8 cellular contexts compared by ENCODE assay signal in the genomic region with DNA sequence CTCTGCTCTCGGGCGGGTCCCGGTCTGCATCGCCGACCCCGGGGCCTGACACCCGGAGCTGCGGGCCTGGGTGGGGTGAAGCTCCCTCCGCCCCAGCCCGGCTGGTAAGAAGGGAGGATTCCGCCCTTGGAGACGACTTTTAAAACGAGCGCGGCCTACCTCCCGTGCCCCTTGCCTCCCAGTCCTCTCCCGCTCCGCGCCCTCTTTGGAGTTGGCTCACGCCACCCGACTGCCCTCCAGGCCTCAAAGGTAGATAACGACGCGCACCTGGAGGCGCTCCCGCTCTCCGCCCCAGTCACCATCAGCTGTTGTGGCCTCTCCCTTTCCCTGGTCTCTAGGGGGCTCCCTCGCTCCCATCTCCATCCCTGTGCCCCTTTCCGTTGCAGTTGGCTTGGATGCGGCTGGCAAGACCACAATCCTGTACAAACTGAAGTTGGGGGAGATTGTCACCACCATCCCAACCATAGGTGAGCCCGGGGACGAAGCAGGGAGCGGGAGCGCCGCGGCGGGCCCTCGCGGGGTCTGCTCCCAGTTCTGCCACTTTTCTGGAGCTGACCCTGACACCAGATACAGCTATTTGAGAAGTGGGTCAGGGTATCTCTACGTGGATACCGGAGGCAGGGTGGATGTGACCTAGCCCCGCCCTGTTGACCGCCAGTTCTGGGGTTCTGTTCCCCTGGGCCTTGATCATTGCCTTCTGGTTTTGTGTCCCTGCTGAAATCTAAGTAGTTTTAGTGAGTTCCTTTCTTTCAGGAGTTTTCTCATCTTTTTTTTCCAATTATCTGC.
DNase-seq lines count a peak whose midpoint lies in the region; ATAC-seq and TF ChIP-seq lines count a peak whose summit lies in the region.

No MANE protein-coding gene starts in this region.

- H3K27ac ChIP-seq in RWPE1 (peak overlapping the region; percentile 72), brain microvascular endothelial cell (peak overlapping the region; percentile 50)

- no peaks in the 10 kb centered on the region for H3K27me3 ChIP-seq in brain microvascular endothelial cell (replicated peaks)

- DNase-seq in DMS79 (lab: John Stamatoyannopoulos, UW), result peak; percentile 61
- peak; percentile 90 for DNase-seq in HuH-7 (ENCODE audit: low spot score)
- DNase-seq in RWPE1 (ENCODE audit: low spot score), result peak; percentile 53
- DNase-seq in brain microvascular endothelial cell, result peak; percentile 22
- DNase-seq in retina, result peak; percentile 84
- DNase-seq in T1000 (lab: John Stamatoyannopoulos, UW), result no peak

- in situ Hi-C loops in brain microvascular endothelial cell (cut with HindIII; ENCODE audit: low pct_ligation_motif_present, low sequenced_read_pairs), result no loop called here

- ATAC-seq in GM21526 (IDR thresholded peaks at IDR 0.05; ENCODE audit: low FRiP score, unreplicated experiment), result peak; percentile 25

- H3K4me3 ChIP-seq in brain microvascular endothelial cell (ENCODE audit: low read depth, low read length) (peak overlapping the region; percentile 89), iPS-11a (ENCODE audit: low read depth, low read length) (peak overlapping the region; percentile 67)

- H3K36me3 ChIP-seq in brain microvascular endothelial cell (replicated peaks), result peaks cover 12% of the 10 kb centered on the region

- CTCF ChIA-PET in RWPE1 (lab: Yijun Ruan, JAX), result interaction anchor here (0.5 to 1.6 kb wide), 4 partner anchors 11 to 864 kb away, joined by 3 to 5 read pairs (median 3); no protein-coding TSS in a partner anchor

- POLR2A ChIA-PET in RWPE1 (lab: Yijun Ruan, JAX; ENCODE audit: low non-redundant PET), result interaction anchor here (0.6 kb wide), 2 partner anchors 67 to 70 kb away, joined by 3 to 4 read pairs; no protein-coding TSS in a partner anchor

- TF ChIP-seq CTCF in RWPE1 (conservative IDR thresholded peaks at IDR 0.05; ENCODE audit: low read depth) (peak; percentile 79), brain microvascular endothelial cell (IDR thresholded peaks at IDR 0.05; ENCODE audit: low read depth, low read length, missing control alignments) (peak; percentile 82)
